15 cellular contexts compared by ENCODE assay signal in the genomic region with DNA sequence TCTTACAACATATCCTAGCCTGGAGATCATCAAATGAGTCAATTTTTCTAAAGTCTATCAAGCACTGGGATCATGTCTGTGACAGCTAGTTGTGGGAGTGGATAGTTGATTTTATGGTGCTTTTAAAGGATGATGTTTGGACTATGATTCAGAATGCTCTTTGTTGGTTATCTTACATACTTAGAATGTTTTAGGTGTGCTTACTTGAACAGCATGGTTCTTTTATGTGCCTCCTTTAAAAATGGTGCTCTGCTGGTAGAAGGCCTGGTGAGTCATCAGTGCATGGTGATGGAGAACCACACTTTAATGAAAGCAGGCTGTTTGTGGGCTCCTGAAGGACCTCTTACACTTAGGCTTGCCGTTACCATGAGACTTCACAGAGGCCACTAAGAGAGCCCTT.
DNase-seq lines count a peak whose midpoint lies in the region; ATAC-seq and TF ChIP-seq lines count a peak whose summit lies in the region.
"Had no signal": no experiment of that assay in that cellular context is flagged by ENCODE, and none has a peak within 500 bp of the region (broad histone marks: within the 10 kb centered on the region; RNA-seq: fewer than 3 reads in every experiment).

No MANE protein-coding gene starts in this region.

- DNase-seq in DMS79 (lab: John Stamatoyannopoulos, UW), result peak; percentile 88
- peak; percentile 52 for DNase-seq in MG63
- DNase-seq in brain pericyte (ENCODE audit: low read depth, low spot score), result peak; percentile 61
- no peak for DNase-seq in omental fat pad (ENCODE audit: low spot score)
- DNase-seq in C1 segment of cervical spinal cord (lab: John Stamatoyannopoulos, UW), result no peak
- DNase-seq in NCI-H748 treated with DMSO at 0.1 percent for 48 hours (lab: John Stamatoyannopoulos, UW), result no peak
- DNase-seq in activated T-helper 1 cell treated with anti-CD3 and anti-CD28 coated beads, Interleukin-12 subunit alpha, Interleukin-12 subunit beta, Interleukin-2, Interleukin-4 antibody, amounts not matched to agents 30 ng/mL and 10 ng/mL and 1 ng/mL, durations not matched to agents 14 hours and 24 hours and 36 hours (ENCODE audit: low spot score), result no peak
- DNase-seq: activated naive CD8-positive, alpha-beta T cell treated with anti-CD3 and anti-CD28 coated beads, Interleukin-2, amount 50 U/mL, for 24 hours; COR-L47; effector CD4-positive, alpha-beta T cell; Karpas-422; left ventricle myocardium superior; NCI-H2081 treated with DMSO at 0.1 percent for 48 hours had no signal

- no peaks in the 10 kb centered on the region for H3K9me3 Mint-ChIP-seq in activated T-helper 1 cell treated with anti-CD3 and anti-CD28 coated beads, Interleukin-12 subunit alpha, Interleukin-12 subunit beta, Interleukin-2, Interleukin-4 antibody, amounts not matched to agents 30 ng/mL and 10 ng/mL and 1 ng/mL, durations not matched to agents 14 hours and 24 hours and 36 hours
- H3K9me3 Mint-ChIP-seq: activated naive CD8-positive, alpha-beta T cell treated with anti-CD3 and anti-CD28 coated beads, Interleukin-2, amount 50 U/mL, for 24 hours; nephron had no signal

- no peaks in the 10 kb centered on the region for H3K4me1 Mint-ChIP-seq in activated T-helper 1 cell treated with anti-CD3 and anti-CD28 coated beads, Interleukin-12 subunit alpha, Interleukin-12 subunit beta, Interleukin-2, Interleukin-4 antibody, amounts not matched to agents 30 ng/mL and 10 ng/mL and 1 ng/mL, durations not matched to agents 14 hours and 24 hours and 36 hours (ENCODE audit: low read depth)
- H3K4me1 Mint-ChIP-seq: activated naive CD8-positive, alpha-beta T cell treated with anti-CD3 and anti-CD28 coated beads, Interleukin-2, amount 50 U/mL, for 24 hours; nephron had no signal

- no peaks in the 10 kb centered on the region for H3K9me3 ChIP-seq in MG63

- intact Hi-C loops in activated T-helper 1 cell treated with anti-CD3 and anti-CD28 coated beads, Interleukin-12 subunit alpha, Interleukin-12 subunit beta, Interleukin-2, Interleukin-4 antibody, amounts not matched to agents 30 ng/mL and 10 ng/mL and 1 ng/mL, durations not matched to agents 14 hours and 24 hours and 36 hours (cut with micrococcal nuclease), result no loop called here

- H3K27me3 Mint-ChIP-seq in activated T-helper 1 cell treated with anti-CD3 and anti-CD28 coated beads, Interleukin-12 subunit alpha, Interleukin-12 subunit beta, Interleukin-2, Interleukin-4 antibody, amounts not matched to agents 30 ng/mL and 10 ng/mL and 1 ng/mL, durations not matched to agents 14 hours and 24 hours and 36 hours (ENCODE audit: insufficient read depth), result no peaks in the 10 kb centered on the region
- H3K27me3 Mint-ChIP-seq: activated naive CD8-positive, alpha-beta T cell treated with anti-CD3 and anti-CD28 coated beads, Interleukin-2, amount 50 U/mL, for 24 hours had no signal

- TF ChIP-seq CTCF in omental fat pad (IDR thresholded peaks at IDR 0.05), result no peak

- H3K27me3 ChIP-seq in MG63, result no peaks in the 10 kb centered on the region

- no peak overlapping the region for H3K27ac Mint-ChIP-seq in activated T-helper 1 cell treated with anti-CD3 and anti-CD28 coated beads, Interleukin-12 subunit alpha, Interleukin-12 subunit beta, Interleukin-2, Interleukin-4 antibody, amounts not matched to agents 30 ng/mL and 10 ng/mL and 1 ng/mL, durations not matched to agents 14 hours and 24 hours and 36 hours
- H3K27ac Mint-ChIP-seq: activated naive CD8-positive, alpha-beta T cell treated with anti-CD3 and anti-CD28 coated beads, Interleukin-2, amount 50 U/mL, for 24 hours; nephron had no signal

- no peak overlapping the region for H3K4me3 Mint-ChIP-seq in activated T-helper 1 cell treated with anti-CD3 and anti-CD28 coated beads, Interleukin-12 subunit alpha, Interleukin-12 subunit beta, Interleukin-2, Interleukin-4 antibody, amounts not matched to agents 30 ng/mL and 10 ng/mL and 1 ng/mL, durations not matched to agents 14 hours and 24 hours and 36 hours
- H3K4me3 Mint-ChIP-seq: activated naive CD8-positive, alpha-beta T cell treated with anti-CD3 and anti-CD28 coated beads, Interleukin-2, amount 50 U/mL, for 24 hours; nephron had no signal

- no peak overlapping the region for H3K4me3 ChIP-seq in MG63

- H3K36me3 Mint-ChIP-seq in activated T-helper 1 cell treated with anti-CD3 and anti-CD28 coated beads, Interleukin-12 subunit alpha, Interleukin-12 subunit beta, Interleukin-2, Interleukin-4 antibody, amounts not matched to agents 30 ng/mL and 10 ng/mL and 1 ng/mL, durations not matched to agents 14 hours and 24 hours and 36 hours (ENCODE audit: low read depth), result no peaks in the 10 kb centered on the region

- no peaks in the 10 kb centered on the region for H3K36me3 ChIP-seq in MG63

- ATAC-seq in omental fat pad (ENCODE audit: low FRiP score) (peak; percentile 46), HG03159 (IDR thresholded peaks at IDR 0.05; ENCODE audit: unreplicated experiment) (no peak)
- ATAC-seq: activated naive CD8-positive, alpha-beta T cell treated with anti-CD3 and anti-CD28 coated beads, Interleukin-2, amount 50 U/mL, for 24 hours; left ventricle myocardium superior had no signal

Comparison
In these comparisons a context has a peak if more than half of its experiments do, and no peak if none do; other contexts are left out.
1. DNase-seq: peak in DMS79 (single experiment), MG63 (single experiment) and brain pericyte (single experiment); none in omental fat pad (single experiment), C1 segment of cervical spinal cord (0 of 14), NCI-H748 treated with DMSO at 0.1 percent for 48 hours (single experiment) and activated T-helper 1 cell treated with anti-CD3 and anti-CD28 coated beads, Interleukin-12 subunit alpha, Interleukin-12 subunit beta, Interleukin-2, Interleukin-4 antibody, amounts not matched to agents 30 ng/mL and 10 ng/mL and 1 ng/mL, durations not matched to agents 14 hours and 24 hours and 36 hours (single experiment).